ENCODE assay signal across 17 cellular contexts in genomic region chr10:1193561-1193960, GRCh38.
DNase-seq lines count a peak whose midpoint lies in the region; ATAC-seq lines count a peak whose summit lies in the region.
"Had no signal": no experiment of that assay in that cellular context is flagged by ENCODE, and none has a peak within 500 bp of the region (broad histone marks: within the 10 kb centered on the region; RNA-seq: fewer than 3 reads in every experiment).

No MANE protein-coding gene starts in this region.

- H3K4me3 Mint-ChIP-seq in activated naive CD4-positive, alpha-beta T cell treated with anti-CD3 and anti-CD28 coated beads, Interleukin-2, amount 50 U/mL, for 24 hours = peak overlapping the region; percentile 53
- no peak overlapping the region for H3K4me3 Mint-ChIP-seq in activated naive CD4-positive, alpha-beta T cell treated with anti-CD3 and anti-CD28 coated beads for 36 hours
- H3K4me3 Mint-ChIP-seq: GM23338 had no signal

- H3K27me3 Mint-ChIP-seq in activated naive CD4-positive, alpha-beta T cell treated with anti-CD3 and anti-CD28 coated beads, Interleukin-2, amount 50 U/mL, for 24 hours = no peaks in the 10 kb centered on the region
- H3K27me3 Mint-ChIP-seq in activated naive CD4-positive, alpha-beta T cell treated with anti-CD3 and anti-CD28 coated beads for 36 hours (ENCODE audit: low read depth) = no peaks in the 10 kb centered on the region

- no peaks in the 10 kb centered on the region for H3K9me3 Mint-ChIP-seq in activated naive CD4-positive, alpha-beta T cell treated with anti-CD3 and anti-CD28 coated beads, Interleukin-2, amount 50 U/mL, for 24 hours
- H3K9me3 Mint-ChIP-seq in activated naive CD4-positive, alpha-beta T cell treated with anti-CD3 and anti-CD28 coated beads for 36 hours = no peaks in the 10 kb centered on the region
- H3K9me3 Mint-ChIP-seq: GM23338 had no signal

- DNase-seq in activated naive CD4-positive, alpha-beta T cell treated with anti-CD3 and anti-CD28 coated beads for 36 hours = no peak
- peak; percentile 6 for DNase-seq in Jurkat, Clone E6-1 (ENCODE audit: low read depth, low spot score)
- DNase-seq in activated effector memory CD4-positive, alpha-beta T cell treated with Interleukin-2 at 50 U/mL for 16 hours = no peak
- DNase-seq: DMS79, Karpas-422, MG63, NCI-H1092 treated with DMSO at 0.1 percent for 48 hours, NCI-H1694, NCI-H524 had no signal

- H3K36me3 Mint-ChIP-seq in activated naive CD4-positive, alpha-beta T cell treated with anti-CD3 and anti-CD28 coated beads, Interleukin-2, amount 50 U/mL, for 24 hours = no peaks in the 10 kb centered on the region
- H3K36me3 Mint-ChIP-seq in activated naive CD4-positive, alpha-beta T cell treated with anti-CD3 and anti-CD28 coated beads for 36 hours (ENCODE audit: low read depth) = no peaks in the 10 kb centered on the region

- CTCF ChIA-PET in activated naive CD4-positive, alpha-beta T cell treated with anti-CD3 and anti-CD28 coated beads for 36 hours (lab: Charles Lee) = interaction anchor here (0.5 kb wide), 1 partner anchor 175 kb away, joined by 3 read pairs; no protein-coding TSS in a partner anchor

- H3K4me1 Mint-ChIP-seq in activated naive CD4-positive, alpha-beta T cell treated with anti-CD3 and anti-CD28 coated beads, Interleukin-2, amount 50 U/mL, for 24 hours = peaks cover 19% of the 10 kb centered on the region
- H3K4me1 Mint-ChIP-seq in activated naive CD4-positive, alpha-beta T cell treated with anti-CD3 and anti-CD28 coated beads for 36 hours (ENCODE audit: low read depth) = peaks cover 18% of the 10 kb centered on the region

- ATAC-seq in HG02852 (IDR thresholded peaks at IDR 0.05; ENCODE audit: unreplicated experiment) = no peak
- ATAC-seq: GM23338, HCT116, HepG2 had no signal

- intact Hi-C loops in activated naive CD4-positive, alpha-beta T cell treated with anti-CD3 and anti-CD28 coated beads for 36 hours (cut with micrococcal nuclease) = no loop called here

- no peak overlapping the region for H3K4me3 ChIP-seq in Jurkat, Clone E6-1 (ENCODE audit: low read length)
- H3K4me3 ChIP-seq: GM23338, MG63, SJSA1 had no signal

- H3K27ac ChIP-seq in cingulate gyrus (ENCODE audit: low read depth, low read length) (peak overlapping the region; percentile 4), temporal lobe (ENCODE audit: low read depth, low read length) (peak overlapping the region; percentile 30)
- H3K27ac ChIP-seq: SJSA1 had no signal

- peak overlapping the region; percentile 86 for H3K27ac Mint-ChIP-seq in activated naive CD4-positive, alpha-beta T cell treated with anti-CD3 and anti-CD28 coated beads, Interleukin-2, amount 50 U/mL, for 24 hours
- no peak overlapping the region for H3K27ac Mint-ChIP-seq in activated naive CD4-positive, alpha-beta T cell treated with anti-CD3 and anti-CD28 coated beads for 36 hours
- H3K27ac Mint-ChIP-seq: GM23338 had no signal
